In genomic region chr1:209827384-209828261, GRCh38 we compare ENCODE assay signal across 1 cellular context.
TF ChIP-seq lines count a peak whose summit lies in the region.

Gene UTP25, plus strand, starts transcription at chr1:209827972. Its CDS starts 92 bp downstream, at chr1:209828064.

TF ChIP-seq in HepG2, 621 proteins besides CTCF, POLR2A, EP300 and RAD21 (continued from another document and continues in another):
- TF ChIP-seq RERE (CRISPR knock-in tag; IDR thresholded peaks at IDR 0.05; ENCODE audit: low read depth) = no peak
- TF ChIP-seq PHF5A (CRISPR knock-in tag; IDR thresholded peaks at IDR 0.05; ENCODE audit: low read depth, unreplicated experiment) = peak; percentile 79
- no peak for TF ChIP-seq ZNF570 (CRISPR knock-in tag; IDR thresholded peaks at IDR 0.05; ENCODE audit: borderline replicate concordance)
- no peak for TF ChIP-seq SP1 (IDR thresholded peaks at IDR 0.05)
- TF ChIP-seq SP1 (CRISPR knock-in tag; IDR thresholded peaks at IDR 0.05) = no peak; the same call in 1 of the 2 replicates
- TF ChIP-seq RFXAP (CRISPR knock-in tag; IDR thresholded peaks at IDR 0.05; ENCODE audit: borderline replicate concordance) = peak; percentile 39; the same call in 1 of the 2 replicates
- TF ChIP-seq ZNF850 (CRISPR knock-in tag; conservative IDR thresholded peaks at IDR 0.05) = 0 out of 2 replicates have a peak, but pooled peaks have one; percentile 25
- peak; percentile 54; the same call in 1 of the 2 replicates for TF ChIP-seq ZNF205 (CRISPR knock-in tag; IDR thresholded peaks at IDR 0.05)
- TF ChIP-seq ZNF225 (CRISPR knock-in tag; IDR thresholded peaks at IDR 0.05) = no peak
- TF ChIP-seq PRDM4 (CRISPR knock-in tag; IDR thresholded peaks at IDR 0.05; ENCODE audit: borderline replicate concordance) = no peak
- no peak for TF ChIP-seq KLF15 (CRISPR knock-in tag; IDR thresholded peaks at IDR 0.05; ENCODE audit: borderline replicate concordance)
- peak; percentile 38; the same call in 1 of the 2 replicates for TF ChIP-seq ZNF138 (CRISPR knock-in tag; IDR thresholded peaks at IDR 0.05; ENCODE audit: low read depth)
- TF ChIP-seq ZNF274 (CRISPR knock-in tag; IDR thresholded peaks at IDR 0.05) = peak; percentile 54
- no peak for TF ChIP-seq ZNF326 (CRISPR knock-in tag; IDR thresholded peaks at IDR 0.05; ENCODE audit: borderline replicate concordance)
- 0 out of 2 replicates have a peak, but pooled peaks have one; percentile 45 for TF ChIP-seq ZNF101 (CRISPR knock-in tag; IDR thresholded peaks at IDR 0.05; ENCODE audit: borderline replicate concordance, low read depth)
- TF ChIP-seq MYC (CRISPR knock-in tag; IDR thresholded peaks at IDR 0.05; ENCODE audit: borderline replicate concordance) = peak; percentile 100
- TF ChIP-seq CEBPB (IDR thresholded peaks at IDR 0.05; ENCODE audit: borderline replicate concordance, low read depth, low read length) = no peak
- no peak for TF ChIP-seq E2F1 (CRISPR knock-in tag; IDR thresholded peaks at IDR 0.05)
- no peak for TF ChIP-seq HOXA9 (CRISPR knock-in tag; IDR thresholded peaks at IDR 0.05; ENCODE audit: borderline replicate concordance)
- peak; percentile 99 for TF ChIP-seq TGIF2 (CRISPR knock-in tag; IDR thresholded peaks at IDR 0.05)
- 0 out of 2 replicates have a peak, but pooled peaks have one; percentile 42 for TF ChIP-seq ZNF441 (CRISPR knock-in tag; IDR thresholded peaks at IDR 0.05; ENCODE audit: borderline replicate concordance)
- peak; percentile 73 for TF ChIP-seq BHLHE40 (IDR thresholded peaks at IDR 0.05; ENCODE audit: low read length)
- no peak for TF ChIP-seq REXO4 (CRISPR knock-in tag; IDR thresholded peaks at IDR 0.05; ENCODE audit: borderline replicate concordance)
- TF ChIP-seq ZNF282 (IDR thresholded peaks at IDR 0.05; ENCODE audit: partially characterized antibody) = no peak
- TF ChIP-seq NCOA1 (CRISPR knock-in tag; IDR thresholded peaks at IDR 0.05) = 0 out of 2 replicates have a peak, but pooled peaks have one; percentile 49
- TF ChIP-seq ZSCAN30 (CRISPR knock-in tag; IDR thresholded peaks at IDR 0.05) = no peak
- no peak for TF ChIP-seq GFI1 (CRISPR knock-in tag; IDR thresholded peaks at IDR 0.05; ENCODE audit: borderline replicate concordance)
- TF ChIP-seq HDAC1 (CRISPR knock-in tag; IDR thresholded peaks at IDR 0.05) = peak; percentile 98
- no peak for TF ChIP-seq HNF4G (IDR thresholded peaks at IDR 0.05; ENCODE audit: borderline replicate concordance, low read depth, low read length)
- no peak for TF ChIP-seq HNF4G (CRISPR knock-in tag; IDR thresholded peaks at IDR 0.05; ENCODE audit: borderline replicate concordance, low read depth)
- TF ChIP-seq ZEB1 (IDR thresholded peaks at IDR 0.05; ENCODE audit: insufficient replicate concordance, low read depth) = no peak
- no peak for TF ChIP-seq ZBTB2 (CRISPR knock-in tag; IDR thresholded peaks at IDR 0.05; ENCODE audit: low read depth)
- no peak for TF ChIP-seq SKI (IDR thresholded peaks at IDR 0.05; ENCODE audit: partially characterized antibody)
- no peak for TF ChIP-seq SRY (CRISPR knock-in tag; IDR thresholded peaks at IDR 0.05)
- TF ChIP-seq ZBTB7A (CRISPR knock-in tag; IDR thresholded peaks at IDR 0.05) = no peak
- TF ChIP-seq ZNF616 (CRISPR knock-in tag; IDR thresholded peaks at IDR 0.05; ENCODE audit: low read depth) = no peak; the same call in 1 of the 2 replicates
- no peak for TF ChIP-seq TMF1 (CRISPR knock-in tag; IDR thresholded peaks at IDR 0.05; ENCODE audit: low read depth)
- peak; percentile 99; the same call in 1 of the 2 replicates for TF ChIP-seq NR0B2 (CRISPR knock-in tag; IDR thresholded peaks at IDR 0.05)
- no peak for TF ChIP-seq EEA1 (CRISPR knock-in tag; IDR thresholded peaks at IDR 0.05; ENCODE audit: borderline replicate concordance)
- TF ChIP-seq ZNF644 (CRISPR knock-in tag; IDR thresholded peaks at IDR 0.05; ENCODE audit: low read depth) = no peak
- TF ChIP-seq ZNF383 (CRISPR knock-in tag; IDR thresholded peaks at IDR 0.05; ENCODE audit: borderline replicate concordance) = no peak
- TF ChIP-seq ZNF484 (CRISPR knock-in tag; IDR thresholded peaks at IDR 0.05; ENCODE audit: borderline replicate concordance, low read depth) = no peak
- peak; percentile 80 for TF ChIP-seq CREM (IDR thresholded peaks at IDR 0.05)
- TF ChIP-seq CREM (CRISPR knock-in tag; IDR thresholded peaks at IDR 0.05) = no peak
- no peak for TF ChIP-seq SUZ12 (IDR thresholded peaks at IDR 0.05; ENCODE audit: low read depth, low read length)
- peak; percentile 81; the same call in 1 of the 2 replicates for TF ChIP-seq ZNF224 (CRISPR knock-in tag; IDR thresholded peaks at IDR 0.05)
- no peak for TF ChIP-seq NR2F1 (CRISPR knock-in tag; IDR thresholded peaks at IDR 0.05)
- no peak for TF ChIP-seq ZBTB8A (CRISPR knock-in tag; IDR thresholded peaks at IDR 0.05; ENCODE audit: borderline replicate concordance, low read depth)
- no peak for TF ChIP-seq SCMH1 (CRISPR knock-in tag; IDR thresholded peaks at IDR 0.05; ENCODE audit: borderline replicate concordance)
- no peak for TF ChIP-seq ZNF816 (CRISPR knock-in tag; IDR thresholded peaks at IDR 0.05; ENCODE audit: borderline replicate concordance)
- no peak for TF ChIP-seq THRA (CRISPR knock-in tag; IDR thresholded peaks at IDR 0.05; ENCODE audit: borderline replicate concordance)
- TF ChIP-seq ZNF251 (CRISPR knock-in tag; IDR thresholded peaks at IDR 0.05) = no peak
- TF ChIP-seq TEF (CRISPR knock-in tag; IDR thresholded peaks at IDR 0.05) = no peak
- TF ChIP-seq ZNF414 (CRISPR knock-in tag; IDR thresholded peaks at IDR 0.05) = no peak
- TF ChIP-seq ZNF362 (CRISPR knock-in tag; IDR thresholded peaks at IDR 0.05; ENCODE audit: borderline replicate concordance) = no peak
- TF ChIP-seq SAP130 (CRISPR knock-in tag; IDR thresholded peaks at IDR 0.05; ENCODE audit: low read depth) = peak; percentile 100
